ENCODE assay signal across 8 cellular contexts in the genomic region with DNA sequence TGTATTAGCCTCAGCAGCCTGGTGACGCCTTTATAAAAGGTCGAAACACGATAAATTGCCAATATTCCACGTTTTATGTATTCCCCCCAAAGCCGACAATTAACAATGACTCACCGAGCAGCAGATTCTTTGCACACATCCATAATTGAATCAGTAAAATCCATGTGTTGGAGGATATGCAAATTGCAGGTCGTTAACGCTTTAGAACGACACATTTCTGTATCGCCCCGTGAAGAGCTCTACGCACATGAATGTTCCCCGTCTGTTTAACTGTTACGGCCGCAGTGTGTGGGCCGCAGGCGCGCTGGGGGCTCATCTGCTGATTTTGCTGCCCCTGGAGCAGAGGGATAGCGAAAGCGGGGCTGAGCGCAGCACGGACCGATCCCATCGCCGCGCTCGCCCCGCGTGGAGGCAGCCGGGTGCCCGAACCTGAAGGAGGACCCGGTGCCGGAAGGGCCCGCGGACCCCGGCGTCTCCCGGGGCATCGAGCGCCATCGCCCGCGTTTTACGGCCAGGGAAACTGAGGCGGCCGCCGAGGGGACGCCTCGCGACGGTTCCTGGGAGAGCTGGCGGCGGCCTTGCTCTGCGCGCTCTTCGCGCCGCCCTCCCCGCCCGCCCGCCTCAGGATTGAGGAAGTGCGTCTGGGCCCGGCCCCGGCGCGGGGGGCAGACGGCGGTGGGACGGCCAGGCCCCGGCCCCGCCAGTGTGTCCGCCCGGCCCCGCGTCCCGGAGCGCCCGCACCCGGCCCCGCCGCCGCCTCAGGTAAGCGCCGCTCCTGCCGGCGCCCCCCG. TPM values are rescaled to one million over a fixed set of nuclear protein-coding genes. Genes with fewer than 3 reads are reported as not detected.
DNase-seq lines count a peak whose midpoint lies in the region; ATAC-seq and TF ChIP-seq lines count a peak whose summit lies in the region.

TSS of gene LRRK1 (plus strand) at position 668 of the 791 bp plus-strand sequence. CDS start 5,276 bp downstream, outside the sequence.

- no peak within 1 kb of the TSS for H3K9ac ChIP-seq in neural cell (ENCODE audit: low read length)

- no peaks in the 10 kb centered on the region for H3K36me3 ChIP-seq in neural cell (ENCODE audit: insufficient read depth, low read length)

- H3F3A ChIP-seq in neural cell (ENCODE audit: insufficient read depth, low read length, poor library complexity, severe bottlenecking): no peaks in the 10 kb centered on the region

- no peaks in the 10 kb centered on the region for H3K9me3 Mint-ChIP-seq in WTC11

- H3K4me3 ChIP-seq in fibroblast of mammary gland (ENCODE audit: control insufficient read depth, low read depth, low read length) (peak within 1 kb of the TSS; percentile 80), neural cell (ENCODE audit: low read length) (peak within 1 kb of the TSS; percentile 65)

- H2AFZ ChIP-seq in neural cell (ENCODE audit: low read depth, low read length): no peak within 1 kb of the TSS

- H3K79me2 ChIP-seq in neural cell (replicated peaks; ENCODE audit: insufficient read depth, low read length): no peaks in the 10 kb centered on the region

- ATAC-seq in GM18511 (IDR thresholded peaks at IDR 0.05; ENCODE audit: unreplicated experiment) (peak; percentile 31), WTC11 (peak; percentile 19)

- no peak within 1 kb of the TSS for H3K27ac Mint-ChIP-seq in WTC11

- H3K27me3 Mint-ChIP-seq in WTC11 (ENCODE audit: low read depth): peaks cover 61% of the 10 kb centered on the region

- no peak for TF ChIP-seq CTCF in WTC11 (IDR thresholded peaks at IDR 0.05)
- TF ChIP-seq CTCF in fibroblast of mammary gland (conservative IDR thresholded peaks at IDR 0.05; ENCODE audit: control insufficient read depth, insufficient read depth, low read depth, low read length): no peak
- no peak for TF ChIP-seq CTCF in neural cell (IDR thresholded peaks at IDR 0.05; ENCODE audit: poor library complexity, severe bottlenecking)

- H3K9me3 ChIP-seq in neural cell (ENCODE audit: low read length): no peaks in the 10 kb centered on the region

- peak; percentile 61 for DNase-seq in AG08395 (ENCODE audit: low spot score)
- DNase-seq in HT-29 (ENCODE audit: low spot score): peak; percentile 69
- peak; percentile 50 for DNase-seq in WTC11 (ENCODE audit: low spot score)
- peak; percentile 32 for DNase-seq in fibroblast of mammary gland (ENCODE audit: low read depth)
- no peak for DNase-seq in T1000 (lab: John Stamatoyannopoulos, UW)
- DNase-seq in middle frontal gyrus (ENCODE audit: extremely low spot score, low spot score): no peak

- TF ChIP-seq RAD21 in neural cell (conservative IDR thresholded peaks at IDR 0.05): no peak

- no peak for TF ChIP-seq EP300 in neural cell (conservative IDR thresholded peaks at IDR 0.05; ENCODE audit: poor library complexity, severe bottlenecking)

- H3K27ac ChIP-seq in neural cell (ENCODE audit: low read length): no peak within 1 kb of the TSS

- H3K36me3 Mint-ChIP-seq in WTC11: peaks cover 5% of the 10 kb centered on the region; the same call in 1 of the 2 replicates

- POLR2A ChIA-PET in WTC11 (lab: Charles Lee): interaction anchor here (1.8 kb wide), 1 partner anchor 89 kb away, joined by 11 read pairs; no protein-coding TSS in a partner anchor

- peak within 1 kb of the TSS; percentile 71 for H3K4me3 Mint-ChIP-seq in WTC11

- CTCF ChIA-PET in WTC11 (lab: Charles Lee): interaction anchor here (0.8 to 10.6 kb wide), 23 partner anchors 9 to 339 kb away, joined by 3 to 253 read pairs (median 6); partner anchors contain the start of gene ALDH1A3

- H3K4me1 Mint-ChIP-seq in WTC11: peaks cover 18% of the 10 kb centered on the region

- H3K9me2 ChIP-seq in neural cell (ENCODE audit: insufficient read depth, low read length): no peaks in the 10 kb centered on the region

- peaks cover 72% of the 10 kb centered on the region for H3K27me3 ChIP-seq in neural cell (ENCODE audit: insufficient read depth, low read depth, low read length)

- no peak within 1 kb of the TSS for H3K4me2 ChIP-seq in neural cell (ENCODE audit: low read length)

- H4K20me1 ChIP-seq in neural cell (ENCODE audit: insufficient read depth): no peaks in the 10 kb centered on the region

TF ChIP-seq in WTC11, 78 proteins besides CTCF, POLR2A, EP300 and RAD21 (continues in another document):
- TF ChIP-seq, protein P1, sequence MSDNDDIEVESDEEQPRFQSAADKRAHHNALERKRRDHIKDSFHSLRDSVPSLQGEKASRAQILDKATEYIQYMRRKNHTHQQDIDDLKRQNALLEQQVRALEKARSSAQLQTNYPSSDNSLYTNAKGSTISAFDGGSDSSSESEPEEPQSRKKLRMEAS (CRISPR knock-in tag; IDR thresholded peaks at IDR 0.05): peak; percentile 22; the same call in 1 of the 2 replicates
- TF ChIP-seq, protein P2, sequence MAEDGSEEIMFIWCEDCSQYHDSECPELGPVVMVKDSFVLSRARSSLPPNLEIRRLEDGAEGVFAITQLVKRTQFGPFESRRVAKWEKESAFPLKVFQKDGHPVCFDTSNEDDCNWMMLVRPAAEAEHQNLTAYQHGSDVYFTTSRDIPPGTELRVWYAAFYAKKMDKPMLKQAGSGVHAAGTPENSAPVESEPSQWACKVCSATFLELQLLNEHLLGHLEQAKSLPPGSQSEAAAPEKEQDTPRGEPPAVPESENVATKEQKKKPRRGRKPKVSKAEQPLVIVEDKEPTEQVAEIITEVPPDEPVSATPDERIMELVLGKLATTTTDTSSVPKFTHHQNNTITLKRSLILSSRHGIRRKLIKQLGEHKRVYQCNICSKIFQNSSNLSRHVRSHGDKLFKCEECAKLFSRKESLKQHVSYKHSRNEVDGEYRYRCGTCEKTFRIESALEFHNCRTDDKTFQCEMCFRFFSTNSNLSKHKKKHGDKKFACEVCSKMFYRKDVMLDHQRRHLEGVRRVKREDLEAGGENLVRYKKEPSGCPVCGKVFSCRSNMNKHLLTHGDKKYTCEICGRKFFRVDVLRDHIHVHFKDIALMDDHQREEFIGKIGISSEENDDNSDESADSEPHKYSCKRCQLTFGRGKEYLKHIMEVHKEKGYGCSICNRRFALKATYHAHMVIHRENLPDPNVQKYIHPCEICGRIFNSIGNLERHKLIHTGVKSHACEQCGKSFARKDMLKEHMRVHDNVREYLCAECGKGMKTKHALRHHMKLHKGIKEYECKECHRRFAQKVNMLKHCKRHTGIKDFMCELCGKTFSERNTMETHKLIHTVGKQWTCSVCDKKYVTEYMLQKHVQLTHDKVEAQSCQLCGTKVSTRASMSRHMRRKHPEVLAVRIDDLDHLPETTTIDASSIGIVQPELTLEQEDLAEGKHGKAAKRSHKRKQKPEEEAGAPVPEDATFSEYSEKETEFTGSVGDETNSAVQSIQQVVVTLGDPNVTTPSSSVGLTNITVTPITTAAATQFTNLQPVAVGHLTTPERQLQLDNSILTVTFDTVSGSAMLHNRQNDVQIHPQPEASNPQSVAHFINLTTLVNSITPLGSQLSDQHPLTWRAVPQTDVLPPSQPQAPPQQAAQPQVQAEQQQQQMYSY (CRISPR knock-in tag; IDR thresholded peaks at IDR 0.05): peak; percentile 6; the same call in 1 of the 2 replicates
- no peak for TF ChIP-seq ZNF317 (CRISPR knock-in tag; IDR thresholded peaks at IDR 0.05; ENCODE audit: borderline replicate concordance, low read depth)

TF ChIP-seq in neural cell, 6 proteins besides CTCF, POLR2A, EP300 and RAD21:
- no peak for TF ChIP-seq MXI1 (conservative IDR thresholded peaks at IDR 0.05; ENCODE audit: poor library complexity, severe bottlenecking)
- TF ChIP-seq EZH2 (IDR thresholded peaks at IDR 0.05; ENCODE audit: borderline replicate concordance, insufficient read depth, low read length, poor library complexity, severe bottlenecking): peak; percentile 96

RNA-seq across cellular contexts. Expression of gene LRRK1, which starts in this region (rescaled TPM):
- total RNA-seq in HT-29 (2014; rRNA removed; shearing (Covaris generic)): 20.9 and 25.0 TPM in 2 replicates
- total RNA-seq in WTC11 (2021): 5.9 to 7.6 TPM (median 6.3 TPM) in 3 replicates
- polyA plus RNA-seq in neural cell: 0.06 TPM in 1 of 2 replicates, not detected in the other
- under 0.01 and 0.12 TPM in 2 replicates for polyA minus RNA-seq in neural cell

Comparison
In these comparisons a context has a peak if more than half of its experiments do, and no peak if none do; other contexts are left out.
1. DNase-seq: peak in AG08395 (single experiment), HT-29 (single experiment), WTC11 (single experiment) and fibroblast of mammary gland (single experiment); none in T1000 (single experiment) and middle frontal gyrus (single experiment).